ENCODE assay signal across 20 cellular contexts in the genomic region with DNA sequence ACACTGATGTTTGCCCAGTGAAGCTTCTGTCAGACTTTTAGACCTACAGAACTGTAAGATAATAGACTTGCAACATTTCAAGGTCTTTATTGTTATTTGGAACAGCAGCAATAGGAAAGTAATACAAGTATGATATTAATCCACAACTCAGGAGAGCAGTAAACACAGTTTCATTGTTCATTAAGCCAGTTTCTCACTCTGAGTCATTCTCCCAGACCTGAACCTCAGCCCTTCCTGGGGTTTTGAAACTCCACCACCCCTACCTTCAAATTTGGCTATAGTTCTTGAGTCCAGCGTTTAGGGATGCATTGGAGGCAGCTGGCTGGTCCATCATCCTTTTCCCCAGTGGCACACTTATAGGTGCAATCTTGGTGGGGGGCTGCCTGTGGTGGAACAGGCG.
DNase-seq lines count a peak whose midpoint lies in the region; ATAC-seq and TF ChIP-seq lines count a peak whose summit lies in the region.
"Had no signal": no experiment of that assay in that cellular context is flagged by ENCODE, and none has a peak within 500 bp of the region (broad histone marks: within the 10 kb centered on the region; RNA-seq: fewer than 3 reads in every experiment).

No MANE protein-coding gene starts in this region.

- BruUV-seq in A673 (replicated peaks; lab: Mats Ljungman, UMichigan), result no TSS peak

- intact Hi-C loops in A673 (cut with micrococcal nuclease; ENCODE audit: unreplicated experiment), result no loop called here
- intact Hi-C loops in dorsolateral prefrontal cortex (cut with DNase I), result no loop called here

- no peaks in the 10 kb centered on the region for H3K4me1 ChIP-seq in A673 (ENCODE audit: insufficient read depth, low read length, poor library complexity, severe bottlenecking)
- H3K4me1 ChIP-seq: esophagus muscularis mucosa, lower lobe of right lung had no signal

- no peaks in the 10 kb centered on the region for H3K36me3 ChIP-seq in A673 (ENCODE audit: insufficient read depth, low read length, poor library complexity, severe bottlenecking)
- H3K36me3 ChIP-seq: esophagus muscularis mucosa, lower lobe of right lung had no signal

- no peaks in the 10 kb centered on the region for H3K27me3 ChIP-seq in A673 (replicated peaks; ENCODE audit: insufficient read depth, low read depth, low read length, poor library complexity)
- no peaks in the 10 kb centered on the region for H3K27me3 ChIP-seq in dorsolateral prefrontal cortex
- H3K27me3 ChIP-seq: esophagus muscularis mucosa had no signal

- CTCF ChIA-PET in A673 (lab: Charles Lee), result no interaction called here

- POLR2A ChIA-PET in A673 (lab: Charles Lee; ENCODE audit: low non-redundant PET), result no interaction called here

- H3K27ac ChIP-seq in A673 (ENCODE audit: low read depth, low read length, poor library complexity, severe bottlenecking) (no peak overlapping the region), dorsolateral prefrontal cortex (no peak overlapping the region)
- H3K27ac ChIP-seq: esophagus muscularis mucosa, lower lobe of right lung, VCaP had no signal

- DNase-seq in RKO (ENCODE audit: low spot score) (no peak), A673 (ENCODE audit: low spot score) (no peak), dorsolateral prefrontal cortex (no peak)
- DNase-seq in stimulated activated CD8-positive, alpha-beta memory T cell treated with anti-CD3 and anti-CD28 coated beads, Interleukin-4, amount 100 ng/mL, for 48 hours, result no peak
- DNase-seq: activated CD4-positive, alpha-beta memory T cell treated with anti-CD3 and anti-CD28 coated beads, Interleukin-2, amount 10 ng/mL, durations not matched to agents 7 days and 5 days; activated T-cell treated with anti-CD3 and anti-CD28 coated beads, Interleukin-2, amount 50 U/mL, for 48 hours; COR-L47; glutamatergic neuron; lower lobe of right lung; naive B cell; NCI-H1105 treated with DMSO at 0.1 percent for 48 hours; NCI-H2171 treated with DMSO at 0.1 percent for 48 hours; stimulated activated CD4-positive, alpha-beta T cell treated with anti-CD3 and anti-CD28 coated beads, Interleukin-4, amount 100 ng/mL, for 1 hour; T-cell had no signal

- H3K9me3 ChIP-seq in A673 (ENCODE audit: low read depth, low read length, poor library complexity, severe bottlenecking), result no peaks in the 10 kb centered on the region
- H3K9me3 ChIP-seq: esophagus muscularis mucosa, lower lobe of right lung had no signal

- no peak overlapping the region for H3K4me3 ChIP-seq in A673 (ENCODE audit: low read depth, low read length, poor library complexity, severe bottlenecking)
- H3K4me3 ChIP-seq in dorsolateral prefrontal cortex, result no peak overlapping the region
- H3K4me3 ChIP-seq: esophagus muscularis mucosa, lower lobe of right lung had no signal

- peak; percentile 48 for ATAC-seq in GM19025 (IDR thresholded peaks at IDR 0.05; ENCODE audit: low read depth, unreplicated experiment)
- ATAC-seq in GM21529 (IDR thresholded peaks at IDR 0.05; ENCODE audit: unreplicated experiment), result peak; percentile 74
- peak; percentile 65 for ATAC-seq in HG02981 (IDR thresholded peaks at IDR 0.05; ENCODE audit: unreplicated experiment)
- ATAC-seq in HG03571 (IDR thresholded peaks at IDR 0.05; ENCODE audit: unreplicated experiment), result peak; percentile 69
- ATAC-seq: lower lobe of right lung, T-cell had no signal

- no peak for TF ChIP-seq CTCF in A673 (conservative IDR thresholded peaks at IDR 0.05; ENCODE audit: low read depth, low read length)
- TF ChIP-seq CTCF in dorsolateral prefrontal cortex (IDR thresholded peaks at IDR 0.05 in 54 of 56, conservative IDR thresholded peaks at IDR 0.05 in 2 of 56; ENCODE audit: low read depth in 1 of 56, partially characterized antibody in 56 of 56), result no peak
